In genomic region chr5:176537608-176538504, GRCh38 we compare ENCODE assay signal across 8 cellular contexts. TPM values are rescaled to one million over a fixed set of nuclear protein-coding genes. Genes with fewer than 3 reads are reported as not detected.
DNase-seq lines count a peak whose midpoint lies in the region; ATAC-seq and TF ChIP-seq lines count a peak whose summit lies in the region.

No MANE protein-coding gene starts in this region.

- H3K27me3 Mint-ChIP-seq in CD8-positive, alpha-beta T cell (ENCODE audit: low read depth), result no peaks in the 10 kb centered on the region

- H3K4me1 ChIP-seq in CD8-positive, alpha-beta T cell (ENCODE audit: insufficient read depth, low read length), result peaks cover 70% of the 10 kb centered on the region
- peaks cover 74% of the 10 kb centered on the region for H3K4me1 ChIP-seq in lower lobe of right lung

- no peak for TF ChIP-seq CTCF in CD8-positive, alpha-beta T cell (IDR thresholded peaks at IDR 0.05)
- TF ChIP-seq CTCF in GM20000 (IDR thresholded peaks at IDR 0.05; ENCODE audit: extremely low read depth, missing control alignments), result no peak
- TF ChIP-seq CTCF in lower lobe of right lung (IDR thresholded peaks at IDR 0.05), result no peak

- peak overlapping the region; percentile 100 for H3K27ac Mint-ChIP-seq in CD8-positive, alpha-beta T cell

- peak overlapping the region; percentile 98 for H3K4me3 Mint-ChIP-seq in CD8-positive, alpha-beta T cell

- POLR2A ChIA-PET in CD8-positive, alpha-beta T cell (lab: Charles Lee), result interaction anchor here (0.5 to 5.8 kb wide), 23 partner anchors 8 to 1058 kb away, joined by 3 to 75 read pairs (median 4); partner anchors contain the start of genes CLTB, FAF2, HIGD2A and KIAA1191

- H3K27me3 ChIP-seq in CD8-positive, alpha-beta T cell (ENCODE audit: insufficient read depth, low read length), result no peaks in the 10 kb centered on the region
- no peaks in the 10 kb centered on the region for H3K27me3 ChIP-seq in lower lobe of right lung (ENCODE audit: low read depth)

- peak overlapping the region; percentile 99 for H3K27ac ChIP-seq in CD8-positive, alpha-beta T cell (ENCODE audit: low read depth, low read length)
- H3K27ac ChIP-seq in lower lobe of right lung, result peak overlapping the region; percentile 98

- DNase-seq in CD8-positive, alpha-beta T cell, result peak; percentile 94 to 99 (median 95)
- peak; percentile 93 for DNase-seq in GM20000 (ENCODE audit: low spot score)
- peak; percentile 99 for DNase-seq in HS-5 (ENCODE audit: low read depth)
- DNase-seq in NK-92 (lab: John Stamatoyannopoulos, UW; ENCODE audit: unreplicated experiment), result peak; percentile 94
- DNase-seq in activated CD8-positive, alpha-beta memory T cell treated with anti-CD3 and anti-CD28 coated beads for 24 hours, result peak; percentile 94
- DNase-seq in effector CD4-positive, alpha-beta T cell, result peak; percentile 97
- DNase-seq in lower lobe of right lung, result peak; percentile 100
- peak; percentile 90 to 97 (median 96) for DNase-seq in stimulated activated CD4-positive, alpha-beta T cell treated with anti-CD3 and anti-CD28 coated beads, TNF-alpha, amount 100 ng/mL, for 24 hours (ENCODE audit: low read depth in 3 of 3)

- H3K4me1 Mint-ChIP-seq in CD8-positive, alpha-beta T cell (ENCODE audit: low read depth), result peaks cover 70% of the 10 kb centered on the region

- peak; percentile 70 for ATAC-seq in CD8-positive, alpha-beta T cell
- peak; percentile 91 to 92 for ATAC-seq in lower lobe of right lung

- intact Hi-C loops in CD8-positive, alpha-beta T cell (cut with DNase I, micrococcal nuclease), result loop anchor here (1.0 to 10.0 kb wide), 14 partner anchors 59 to 1577 kb away; partner anchors contain the start of genes CLTB (in 2 of the 2), FAF2 (in 2 of the 2), ARL10 (in 1 of the 2) and KIAA1191 (in 1 of the 2)
- intact Hi-C loops in lower lobe of right lung (cut with DNase I), result no loop called here

- peaks cover 28% of the 10 kb centered on the region for H3K36me3 Mint-ChIP-seq in CD8-positive, alpha-beta T cell

- no peaks in the 10 kb centered on the region for H3K9me3 Mint-ChIP-seq in CD8-positive, alpha-beta T cell

- peak overlapping the region; percentile 97 for H3K4me3 ChIP-seq in CD8-positive, alpha-beta T cell (ENCODE audit: low read depth, low read length)
- H3K4me3 ChIP-seq in lower lobe of right lung, result peak overlapping the region; percentile 91

- CTCF ChIA-PET in CD8-positive, alpha-beta T cell (lab: Charles Lee), result interaction anchor here (1.0 to 3.0 kb wide), 7 partner anchors 8 to 918 kb away, joined by 3 to 13 read pairs (median 3); partner anchors contain the start of gene FAF2

- H3K36me3 ChIP-seq in CD8-positive, alpha-beta T cell (ENCODE audit: insufficient read depth, low read length), result no peaks in the 10 kb centered on the region
- no peaks in the 10 kb centered on the region for H3K36me3 ChIP-seq in lower lobe of right lung

- H3K9me3 ChIP-seq in CD8-positive, alpha-beta T cell (ENCODE audit: low read length), result no peaks in the 10 kb centered on the region
- no peaks in the 10 kb centered on the region for H3K9me3 ChIP-seq in lower lobe of right lung

RNA-seq across cellular contexts. Expression of gene RNF44, which starts 0.7 kb away (rescaled TPM):
- 100 to 1,000 TPM; 199 to 216 TPM for total RNA-seq in CD8-positive, alpha-beta T cell
- 55.1 TPM for total RNA-seq in lower lobe of right lung

RNA-seq across cellular contexts. Expression of gene CDHR2, which starts 11.3 kb away (rescaled TPM):
- total RNA-seq in CD8-positive, alpha-beta T cell, result 1 to 10 TPM; 1.2 to 2.2 TPM
- 0.62 TPM for total RNA-seq in lower lobe of right lung

Comparison
In these comparisons a context has a peak if more than half of its experiments do, and no peak if none do; other contexts are left out.
1. Peak in every context shown above with its lines: DNase-seq, ATAC-seq, H3K4me3 ChIP-seq and H3K27ac ChIP-seq.